In genomic region chr5:91219141-91219802, GRCh38 we compare ENCODE assay signal across 8 cellular contexts.
DNase-seq lines count a peak whose midpoint lies in the region; ATAC-seq, FAIRE-seq and TF ChIP-seq lines count a peak whose summit lies in the region.

No MANE protein-coding gene starts in this region.

- no peak for TF ChIP-seq EP300 in esophagus muscularis mucosa (IDR thresholded peaks at IDR 0.05)

- no peaks in the 10 kb centered on the region for H3K27me3 Mint-ChIP-seq in CD8-positive, alpha-beta T cell (ENCODE audit: low read depth)
- no peaks in the 10 kb centered on the region for H3K27me3 Mint-ChIP-seq in glutamatergic neuron (ENCODE audit: unreplicated experiment)

- intact Hi-C loops in spleen (cut with DNase I; ENCODE audit: low total_unique reads) = no loop called here
- intact Hi-C loops in CD8-positive, alpha-beta T cell (cut with DNase I, micrococcal nuclease) = no loop called here
- intact Hi-C loops in esophagus muscularis mucosa (cut with DNase I) = no loop called here

- 57 to 70% (median 62%) methylated on average over 4 of the region's 4 CpGs for WGBS in spleen, 5 donors
- WGBS in esophagus muscularis mucosa = 79% methylated on average over 4 of the region's 4 CpGs

- in situ Hi-C loops in HAP-1 (cut with MboI; ENCODE audit: low sequenced_read_pairs) = no loop called here

- TF ChIP-seq POLR2A in spleen (IDR thresholded peaks at IDR 0.05) (no peak), esophagus muscularis mucosa (IDR thresholded peaks at IDR 0.05; ENCODE audit: low read depth) (no peak)

- POLR2A ChIA-PET in CD8-positive, alpha-beta T cell (lab: Charles Lee) = interaction anchor here (2.1 to 3.3 kb wide), 2 partner anchors 161 to 164 kb away, joined by 10 to 30 read pairs; partner anchors contain the start of gene ARRDC3

- no peaks in the 10 kb centered on the region for H3K9me3 ChIP-seq in HAP-1
- no peaks in the 10 kb centered on the region for H3K9me3 ChIP-seq in SJCRH30 (replicated peaks)
- no peaks in the 10 kb centered on the region for H3K9me3 ChIP-seq in right atrium auricular region
- no peaks in the 10 kb centered on the region for H3K9me3 ChIP-seq in spleen
- H3K9me3 ChIP-seq in CD8-positive, alpha-beta T cell (ENCODE audit: low read length) = no peaks in the 10 kb centered on the region
- no peaks in the 10 kb centered on the region for H3K9me3 ChIP-seq in esophagus muscularis mucosa

- H3K27ac ChIP-seq in SJCRH30 (no peak overlapping the region), right atrium auricular region (peak overlapping the region; percentile 12 to 19), spleen (peak overlapping the region in 7 of 8 donors; percentile 11 to 83 (median 69)), esophagus muscularis mucosa (replicated peaks in 1 of 4) (no peak overlapping the region)
- H3K27ac ChIP-seq in CD8-positive, alpha-beta T cell (ENCODE audit: low read depth, low read length) = no peak overlapping the region

- H3K4me1 Mint-ChIP-seq in CD8-positive, alpha-beta T cell (ENCODE audit: low read depth) = no peaks in the 10 kb centered on the region
- no peaks in the 10 kb centered on the region for H3K4me1 Mint-ChIP-seq in glutamatergic neuron (ENCODE audit: low read depth, unreplicated experiment)

- no peaks in the 10 kb centered on the region for H3K9me3 Mint-ChIP-seq in CD8-positive, alpha-beta T cell
- no peaks in the 10 kb centered on the region for H3K9me3 Mint-ChIP-seq in glutamatergic neuron (ENCODE audit: unreplicated experiment)

- CTCF ChIA-PET in CD8-positive, alpha-beta T cell (lab: Charles Lee) = interaction anchor here (0.9 to 11.4 kb wide), 8 partner anchors 9 to 353 kb away, joined by 3 to 219 read pairs (median 4); partner anchors contain the start of gene ARRDC3

- TF ChIP-seq CTCF in right atrium auricular region (IDR thresholded peaks at IDR 0.05) (no peak), spleen (IDR thresholded peaks at IDR 0.05 in 8 of 11, conservative IDR thresholded peaks at IDR 0.05 in 3 of 11) (no peak), glutamatergic neuron (IDR thresholded peaks at IDR 0.05; ENCODE audit: partially characterized antibody, unreplicated experiment) (no peak), esophagus muscularis mucosa (IDR thresholded peaks at IDR 0.05) (no peak)
- TF ChIP-seq CTCF in CD8-positive, alpha-beta T cell (IDR thresholded peaks at IDR 0.05) = no peak

- ATAC-seq in CD8-positive, alpha-beta T cell = no peak

- H3K27ac Mint-ChIP-seq in CD8-positive, alpha-beta T cell = no peak overlapping the region
- no peak overlapping the region for H3K27ac Mint-ChIP-seq in glutamatergic neuron (ENCODE audit: unreplicated experiment)

- DNase-seq in HAP-1 (ENCODE audit: low spot score in 2 of 2) (peak; percentile 64 to 80), SJCRH30 (peak; percentile 31 to 58), right atrium auricular region (ENCODE audit: low spot score) (peak; percentile 66), spleen (no peak), urothelium cell line (ENCODE audit: low spot score) (no peak), glutamatergic neuron (no peak), esophagus muscularis mucosa (ENCODE audit: extremely low spot score) (no peak)
- DNase-seq in CD8-positive, alpha-beta T cell = no peak

- no peaks in the 10 kb centered on the region for H3K36me3 Mint-ChIP-seq in CD8-positive, alpha-beta T cell
- H3K36me3 Mint-ChIP-seq in glutamatergic neuron (ENCODE audit: unreplicated experiment) = no peaks in the 10 kb centered on the region

- FAIRE-seq in urothelium cell line (lab: Jason Lieb, UNC) = no peak

- H3K4me3 ChIP-seq in HAP-1 = no peak overlapping the region
- H3K4me3 ChIP-seq in SJCRH30 = no peak overlapping the region
- no peak overlapping the region for H3K4me3 ChIP-seq in right atrium auricular region
- H3K4me3 ChIP-seq in spleen = peak overlapping the region in 1 of 8 donors; percentile 8
- no peak overlapping the region for H3K4me3 ChIP-seq in CD8-positive, alpha-beta T cell (ENCODE audit: low read depth, low read length)
- H3K4me3 ChIP-seq in esophagus muscularis mucosa = no peak overlapping the region

- H3K27me3 ChIP-seq in HAP-1 (ENCODE audit: low read depth) = no peaks in the 10 kb centered on the region
- no peaks in the 10 kb centered on the region for H3K27me3 ChIP-seq in SJCRH30
- no peaks in the 10 kb centered on the region for H3K27me3 ChIP-seq in right atrium auricular region
- H3K27me3 ChIP-seq in spleen (replicated peaks in 1 of 7) = no peaks in the 10 kb centered on the region
- H3K27me3 ChIP-seq in CD8-positive, alpha-beta T cell (ENCODE audit: insufficient read depth, low read length) = no peaks in the 10 kb centered on the region
- H3K27me3 ChIP-seq in esophagus muscularis mucosa = no peaks in the 10 kb centered on the region

- no peak overlapping the region for H3K4me3 Mint-ChIP-seq in CD8-positive, alpha-beta T cell
- H3K4me3 Mint-ChIP-seq in glutamatergic neuron (ENCODE audit: unreplicated experiment) = no peak overlapping the region

- H3K36me3 ChIP-seq in HAP-1 (replicated peaks) (no peaks in the 10 kb centered on the region), SJCRH30 (no peaks in the 10 kb centered on the region), right atrium auricular region (no peaks in the 10 kb centered on the region), spleen (no peaks in the 10 kb centered on the region), esophagus muscularis mucosa (no peaks in the 10 kb centered on the region)
- H3K36me3 ChIP-seq in CD8-positive, alpha-beta T cell (ENCODE audit: insufficient read depth, low read length) = no peaks in the 10 kb centered on the region

- H3K4me1 ChIP-seq in HAP-1 (peaks cover 13% of the 10 kb centered on the region), SJCRH30 (no peaks in the 10 kb centered on the region; the same call in 1 of the 2 replicates), right atrium auricular region (no peaks in the 10 kb centered on the region), spleen (peaks cover 0 to 14% (median 0%) of the 10 kb centered on the region in 6 donors), esophagus muscularis mucosa (peaks cover 0 to 3% (median 0%) of the 10 kb centered on the region in 4 donors)
- no peaks in the 10 kb centered on the region for H3K4me1 ChIP-seq in CD8-positive, alpha-beta T cell (ENCODE audit: insufficient read depth, low read length)

Comparison
In these comparisons a context has a peak if more than half of its experiments do, and no peak if none do; other contexts are left out.
1. DNase-seq: peak in HAP-1 (2 of 2), SJCRH30 (2 of 2) and right atrium auricular region (single experiment); none in spleen (single experiment), urothelium cell line (single experiment), CD8-positive, alpha-beta T cell (0 of 7), glutamatergic neuron (single experiment) and esophagus muscularis mucosa (single experiment).
2. H3K27ac ChIP-seq: peak in right atrium auricular region (2 of 2) and spleen (7 of 8); none in SJCRH30 (single experiment), CD8-positive, alpha-beta T cell (single experiment) and esophagus muscularis mucosa (0 of 4).